ENCODE assay signal across 1 cellular context in genomic region chr11:69296890-69297224, GRCh38.
TF ChIP-seq lines count a peak whose summit lies in the region.

No MANE protein-coding gene starts in this region.

TF ChIP-seq in K562, 482 proteins besides CTCF, POLR2A, EP300 and RAD21 (continued from another document):
- TF ChIP-seq ZBTB9 (CRISPR knock-in tag; IDR thresholded peaks at IDR 0.05) (0 out of 2 replicates have a peak, but pooled peaks have one; percentile 24), ETV6 (IDR thresholded peaks at IDR 0.05; ENCODE audit: borderline replicate concordance in 1 of 2, low read depth in 2 of 2, low read length in 1 of 2) (no peak), ETV6 (CRISPR knock-in tag; IDR thresholded peaks at IDR 0.05; ENCODE audit: borderline replicate concordance) (no peak), NFRKB (IDR thresholded peaks at IDR 0.05; ENCODE audit: low read depth) (peak; percentile 77; the same call in 1 of the 2 replicates), ZNF311 (CRISPR knock-in tag; IDR thresholded peaks at IDR 0.05) (0 out of 2 replicates have a peak, but pooled peaks have one; percentile 60), TBP (optimal IDR thresholded peaks at IDR 0.05; ENCODE audit: low read depth, low read length) (peak; percentile 21), HIVEP1 (CRISPR knock-in tag; IDR thresholded peaks at IDR 0.05) (no peak), CEBPB (tag; IDR thresholded peaks at IDR 0.05) (peak; percentile 78), KDM5B (IDR thresholded peaks at IDR 0.05; ENCODE audit: insufficient replicate concordance, low read depth, low read length) (peak; percentile 21)
